Comparison of ENCODE assay signal across 1 cellular context in the genomic region with DNA sequence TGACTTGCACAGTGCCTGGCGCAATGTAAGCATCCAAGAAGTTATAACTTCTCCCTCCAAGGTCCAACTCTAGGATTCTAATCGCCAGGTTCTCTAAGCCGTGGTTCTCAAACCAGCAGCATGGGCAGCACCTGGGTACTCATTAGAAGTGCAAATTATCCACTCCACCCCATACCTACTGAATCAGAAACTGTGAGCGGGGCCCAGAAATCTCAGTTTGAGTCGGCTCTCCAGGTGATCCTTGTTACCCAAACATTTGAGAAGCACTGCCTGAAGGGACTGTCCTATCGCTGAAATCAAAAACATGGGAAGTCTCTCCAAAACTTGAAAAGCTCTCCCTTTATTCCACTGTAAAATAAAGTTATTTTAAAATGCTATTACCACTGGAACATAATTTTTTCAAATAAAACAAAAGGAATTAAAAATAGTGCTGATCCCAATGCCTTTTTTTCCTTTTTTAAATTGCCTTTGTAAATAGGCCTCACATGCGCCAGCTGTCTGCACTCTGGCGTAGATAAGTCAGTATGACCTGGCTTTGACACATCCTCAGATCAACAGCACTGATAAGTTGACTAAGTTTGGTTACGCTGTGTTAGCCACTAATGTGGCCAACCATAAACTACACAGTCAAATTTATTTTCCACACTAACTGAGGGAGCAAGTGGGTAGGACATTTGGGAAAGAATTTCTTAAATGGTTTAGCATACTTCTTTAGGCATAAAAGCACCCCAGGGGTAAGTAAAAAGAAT.
TF ChIP-seq lines count a peak whose summit lies in the region.

No MANE protein-coding gene starts in this region.

TF ChIP-seq in SK-N-SH, 30 proteins besides CTCF, POLR2A, EP300 and RAD21 (continued from another document):
- TF ChIP-seq FOSL2 (IDR thresholded peaks at IDR 0.05; ENCODE audit: borderline replicate concordance, low read depth) (peak; percentile 72; the same call in 1 of the 2 replicates), RXRA (IDR thresholded peaks at IDR 0.05; ENCODE audit: borderline replicate concordance, low read depth) (peak; percentile 72; the same call in 1 of the 2 replicates), REST (IDR thresholded peaks at IDR 0.05; ENCODE audit: low read depth, low read length) (no peak), CHD2 (IDR thresholded peaks at IDR 0.05; ENCODE audit: low read length, partially characterized antibody) (peak; percentile 36), MEF2A (IDR thresholded peaks at IDR 0.05; ENCODE audit: borderline replicate concordance, low read depth) (no peak), ELF1 (IDR thresholded peaks at IDR 0.05) (no peak), YY1 (IDR thresholded peaks at IDR 0.05; ENCODE audit: low read depth) (no peak), GATA2 (CRISPR knock-in tag; IDR thresholded peaks at IDR 0.05) (peak; percentile 97), USF2 (IDR thresholded peaks at IDR 0.05; ENCODE audit: borderline replicate concordance, low read depth, low read length) (no peak), RFX5 (IDR thresholded peaks at IDR 0.05; ENCODE audit: low read length) (no peak), NRF1 (IDR thresholded peaks at IDR 0.05; ENCODE audit: low read depth, low read length) (no peak), POLR2AphosphoS5 (IDR thresholded peaks at IDR 0.05; ENCODE audit: low read depth, low read length) (peak; percentile 39; the same call in 1 of the 2 replicates), USF1 (IDR thresholded peaks at IDR 0.05; ENCODE audit: borderline replicate concordance, low read depth) (no peak), TEAD4 (IDR thresholded peaks at IDR 0.05; ENCODE audit: borderline replicate concordance, insufficient read depth) (no peak), EZH2phosphoT487 (IDR thresholded peaks at IDR 0.05; ENCODE audit: borderline replicate concordance, low read depth) (no peak), GABPA (IDR thresholded peaks at IDR 0.05; ENCODE audit: low read depth) (no peak), TCF12 (IDR thresholded peaks at IDR 0.05) (peak; percentile 93), MXI1 (IDR thresholded peaks at IDR 0.05; ENCODE audit: low read depth, low read length) (peak; percentile 83; the same call in 1 of the 2 replicates), JUND (IDR thresholded peaks at IDR 0.05) (peak; percentile 75)
- TF ChIP-seq, protein P1, sequence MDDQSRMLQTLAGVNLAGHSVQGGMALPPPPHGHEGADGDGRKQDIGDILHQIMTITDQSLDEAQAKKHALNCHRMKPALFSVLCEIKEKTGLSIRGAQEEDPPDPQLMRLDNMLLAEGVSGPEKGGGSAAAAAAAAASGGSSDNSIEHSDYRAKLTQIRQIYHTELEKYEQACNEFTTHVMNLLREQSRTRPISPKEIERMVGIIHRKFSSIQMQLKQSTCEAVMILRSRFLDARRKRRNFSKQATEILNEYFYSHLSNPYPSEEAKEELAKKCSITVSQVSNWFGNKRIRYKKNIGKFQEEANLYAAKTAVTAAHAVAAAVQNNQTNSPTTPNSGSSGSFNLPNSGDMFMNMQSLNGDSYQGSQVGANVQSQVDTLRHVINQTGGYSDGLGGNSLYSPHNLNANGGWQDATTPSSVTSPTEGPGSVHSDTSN (IDR thresholded peaks at IDR 0.05) = peak; percentile 92
- TF ChIP-seq, protein P2, sequence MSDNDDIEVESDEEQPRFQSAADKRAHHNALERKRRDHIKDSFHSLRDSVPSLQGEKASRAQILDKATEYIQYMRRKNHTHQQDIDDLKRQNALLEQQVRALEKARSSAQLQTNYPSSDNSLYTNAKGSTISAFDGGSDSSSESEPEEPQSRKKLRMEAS (IDR thresholded peaks at IDR 0.05; ENCODE audit: low read depth) = peak; percentile 71; the same call in 1 of the 2 replicates
- TF ChIP-seq, protein P3, sequence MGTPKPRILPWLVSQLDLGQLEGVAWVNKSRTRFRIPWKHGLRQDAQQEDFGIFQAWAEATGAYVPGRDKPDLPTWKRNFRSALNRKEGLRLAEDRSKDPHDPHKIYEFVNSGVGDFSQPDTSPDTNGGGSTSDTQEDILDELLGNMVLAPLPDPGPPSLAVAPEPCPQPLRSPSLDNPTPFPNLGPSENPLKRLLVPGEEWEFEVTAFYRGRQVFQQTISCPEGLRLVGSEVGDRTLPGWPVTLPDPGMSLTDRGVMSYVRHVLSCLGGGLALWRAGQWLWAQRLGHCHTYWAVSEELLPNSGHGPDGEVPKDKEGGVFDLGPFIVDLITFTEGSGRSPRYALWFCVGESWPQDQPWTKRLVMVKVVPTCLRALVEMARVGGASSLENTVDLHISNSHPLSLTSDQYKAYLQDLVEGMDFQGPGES (IDR thresholded peaks at IDR 0.05; ENCODE audit: low read depth, low read length) = no peak
TF ChIP-seq in SK-N-SH: peak in this region for 13.
